16 cellular contexts compared by ENCODE assay signal in the genomic region with DNA sequence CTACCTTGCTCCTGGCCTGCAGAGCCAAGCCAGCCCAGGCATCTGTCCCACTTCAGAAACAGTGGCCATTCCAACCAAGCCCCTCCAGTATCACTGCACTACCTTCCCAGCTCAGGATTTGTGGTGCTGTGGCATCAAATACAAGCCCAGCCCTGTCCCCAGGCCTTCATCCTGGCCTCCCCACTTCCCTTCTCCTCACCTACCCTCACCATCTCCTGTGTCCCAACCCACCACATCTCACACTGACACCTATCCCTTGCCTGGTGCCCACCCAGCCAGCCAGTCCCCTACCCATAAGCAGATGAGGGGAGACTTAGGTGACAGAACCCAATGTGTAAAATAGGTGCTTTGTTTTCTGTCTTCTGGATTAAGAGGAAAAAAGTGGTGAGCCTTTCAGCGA.
A peak's percentile ranks its signal among the peaks of the same experiment; 100 is the strongest.
DNase-seq lines count a peak whose midpoint lies in the region; FAIRE-seq and TF ChIP-seq lines count a peak whose summit lies in the region.
"Had no signal": no experiment of that assay in that cellular context is flagged by ENCODE, and none has a peak within 500 bp of the region (broad histone marks: within the 10 kb centered on the region; RNA-seq: fewer than 3 reads in every experiment).

No MANE protein-coding gene starts in this region.

- DNase-seq in right atrium auricular region (ENCODE audit: low spot score) (peak; percentile 52), cardiac septum (ENCODE audit: low spot score) (no peak), kidney (peak; percentile 12), posterior vena cava (ENCODE audit: low spot score) (peak; percentile 22), epidermal melanocyte (ENCODE audit: insufficient read length, low spot score) (no peak), prostate gland (ENCODE audit: low spot score) (no peak)
- DNase-seq in activated naive CD4-positive, alpha-beta T cell (lab: John Stamatoyannopoulos, UW): no peak
- DNase-seq: BE2C; CD4-positive, alpha-beta memory T cell; DMS79; H7 had no signal

- H3K4me3 ChIP-seq in right atrium auricular region (no peak overlapping the region), kidney (ENCODE audit: low read length in 2 of 2) (no peak overlapping the region), prostate gland (no peak overlapping the region)
- H3K4me3 ChIP-seq: A549, GM12878, GM23338 had no signal

- no peak overlapping the region for H3K9ac ChIP-seq in kidney (ENCODE audit: low read length in 2 of 2)

- H3K36me3 ChIP-seq in right atrium auricular region: no peaks in the 10 kb centered on the region
- no peaks in the 10 kb centered on the region for H3K36me3 ChIP-seq in kidney (ENCODE audit: control insufficient read depth in 1 of 2, insufficient read depth in 2 of 2, low read length in 2 of 2)
- no peaks in the 10 kb centered on the region for H3K36me3 ChIP-seq in prostate gland
- H3K36me3 ChIP-seq: BE2C had no signal

- H3K4me1 ChIP-seq in right atrium auricular region: no peaks in the 10 kb centered on the region
- H3K4me1 ChIP-seq in kidney (ENCODE audit: control insufficient read depth in 1 of 2, insufficient read depth in 1 of 2, low read depth in 1 of 2, low read length in 2 of 2): no peaks in the 10 kb centered on the region
- H3K4me1 ChIP-seq in prostate gland (replicated peaks): no peaks in the 10 kb centered on the region
- H3K4me1 ChIP-seq: A549, BE2C had no signal

- H3K9me3 ChIP-seq in right atrium auricular region (no peaks in the 10 kb centered on the region), kidney (ENCODE audit: control insufficient read depth in 1 of 2, low read length in 2 of 2) (peaks cover 0 to 4% of the 10 kb centered on the region in 2 donors), prostate gland (no peaks in the 10 kb centered on the region)
- H3K9me3 ChIP-seq: A549, BE2C had no signal

- no peak for TF ChIP-seq POLR2A in prostate gland (IDR thresholded peaks at IDR 0.05)

- TF ChIP-seq CTCF in right atrium auricular region (IDR thresholded peaks at IDR 0.05) (no peak), kidney (IDR thresholded peaks at IDR 0.05; ENCODE audit: borderline replicate concordance, extremely low read depth, insufficient read depth) (no peak), prostate gland (IDR thresholded peaks at IDR 0.05) (no peak)

- intact Hi-C loops in cardiac septum (cut with DNase I): no loop called here
- intact Hi-C loops in kidney (cut with DNase I): no loop called here
- intact Hi-C loops in posterior vena cava (cut with DNase I): no loop called here
- intact Hi-C loops in prostate gland (cut with DNase I): no loop called here

- H3K27me3 ChIP-seq in right atrium auricular region: no peaks in the 10 kb centered on the region
- H3K27me3 ChIP-seq in prostate gland (replicated peaks; ENCODE audit: insufficient read depth): no peaks in the 10 kb centered on the region
- H3K27me3 ChIP-seq: BE2C had no signal

- H3K27ac ChIP-seq in right atrium auricular region: no peak overlapping the region
- no peak overlapping the region for H3K27ac ChIP-seq in kidney (ENCODE audit: low read depth in 2 of 2, low read length in 2 of 2)
- H3K27ac ChIP-seq in prostate gland: no peak overlapping the region
- H3K27ac ChIP-seq: A549, C4-2B had no signal

- WGBS in prostate gland: 78% methylated on average over 1 of the region's 1 CpG

- no peak for FAIRE-seq in kidney (lab: Jason Lieb, UNC)
- FAIRE-seq: A549, GM12878, GM18507 had no signal

Comparison
In these comparisons a context has a peak if more than half of its experiments do, and no peak if none do; other contexts are left out.
1. DNase-seq: peak in right atrium auricular region (single experiment), kidney (single experiment) and posterior vena cava (single experiment); none in cardiac septum (single experiment), activated naive CD4-positive, alpha-beta T cell (0 of 4), epidermal melanocyte (single experiment) and prostate gland (single experiment).